ENCODE assay signal across 8 cellular contexts in genomic region chr15:77493324-77493907, GRCh38.
DNase-seq lines count a peak whose midpoint lies in the region; ATAC-seq and TF ChIP-seq lines count a peak whose summit lies in the region.

No MANE protein-coding gene starts in this region.

- ATAC-seq in activated T-cell treated with anti-CD3 and anti-CD28 coated beads, Interleukin-2, amount 50 U/mL, for 4 hours: peak; percentile 69 to 77
- ATAC-seq in stimulated activated effector memory CD8-positive, alpha-beta T cell treated with anti-CD3 and anti-CD28 coated beads, Interleukin-12 subunit alpha, Interleukin-12 subunit beta, amount 100 ng/mL, for 72 hours: peak; percentile 89
- no peak for ATAC-seq in HG02798 (IDR thresholded peaks at IDR 0.05; ENCODE audit: poor library complexity, unreplicated experiment)

- DNase-seq in activated T-cell treated with anti-CD3 and anti-CD28 coated beads, Interleukin-2, amount 50 U/mL, for 4 hours: no peak
- DNase-seq in activated T-cell treated with anti-CD3 and anti-CD28 coated beads for 4 hours: no peak
- peak; percentile 41 for DNase-seq in NAMALWA (ENCODE audit: low spot score)
- DNase-seq in astrocyte of the hippocampus (ENCODE audit: low read depth, low spot score): peak; percentile 44
- DNase-seq in stimulated activated effector memory CD8-positive, alpha-beta T cell treated with anti-CD3 and anti-CD28 coated beads, Interleukin-12 subunit alpha, Interleukin-12 subunit beta, amount 100 ng/mL, for 72 hours (ENCODE audit: low spot score in 2 of 2): no peak
- no peak for DNase-seq in Peyer's patch
- DNase-seq in activated gamma-delta T cell treated with Interleukin-2 at 50 U/mL for 16 hours: no peak

- peak overlapping the region; percentile 0 for H3K27ac Mint-ChIP-seq in stimulated activated effector memory CD8-positive, alpha-beta T cell treated with anti-CD3 and anti-CD28 coated beads, Interleukin-12 subunit alpha, Interleukin-12 subunit beta, amount 100 ng/mL, for 72 hours

- TF ChIP-seq CTCF in Peyer's patch (IDR thresholded peaks at IDR 0.05): no peak

- peaks cover 6% of the 10 kb centered on the region for H3K36me3 Mint-ChIP-seq in activated T-cell treated with anti-CD3 and anti-CD28 coated beads, Interleukin-2, amount 50 U/mL, for 4 hours (ENCODE audit: insufficient read depth)
- peaks cover 8% of the 10 kb centered on the region for H3K36me3 Mint-ChIP-seq in stimulated activated effector memory CD8-positive, alpha-beta T cell treated with anti-CD3 and anti-CD28 coated beads, Interleukin-12 subunit alpha, Interleukin-12 subunit beta, amount 100 ng/mL, for 72 hours

- no peaks in the 10 kb centered on the region for H3K27me3 Mint-ChIP-seq in activated T-cell treated with anti-CD3 and anti-CD28 coated beads, Interleukin-2, amount 50 U/mL, for 4 hours (ENCODE audit: low read depth)

- no peaks in the 10 kb centered on the region for H3K27me3 ChIP-seq in Peyer's patch

- H3K9me3 Mint-ChIP-seq in activated T-cell treated with anti-CD3 and anti-CD28 coated beads, Interleukin-2, amount 50 U/mL, for 4 hours: no peaks in the 10 kb centered on the region
- H3K9me3 Mint-ChIP-seq in stimulated activated effector memory CD8-positive, alpha-beta T cell treated with anti-CD3 and anti-CD28 coated beads, Interleukin-12 subunit alpha, Interleukin-12 subunit beta, amount 100 ng/mL, for 72 hours: no peaks in the 10 kb centered on the region

- H3K36me3 ChIP-seq in Peyer's patch: no peaks in the 10 kb centered on the region

- H3K4me1 ChIP-seq in Peyer's patch: peaks cover 0 to 26% (median 3%) of the 10 kb centered on the region in 4 donors

- H3K4me3 Mint-ChIP-seq in activated T-cell treated with anti-CD3 and anti-CD28 coated beads, Interleukin-2, amount 50 U/mL, for 4 hours: no peak overlapping the region
- no peak overlapping the region for H3K4me3 Mint-ChIP-seq in stimulated activated effector memory CD8-positive, alpha-beta T cell treated with anti-CD3 and anti-CD28 coated beads, Interleukin-12 subunit alpha, Interleukin-12 subunit beta, amount 100 ng/mL, for 72 hours

- peaks cover 21% of the 10 kb centered on the region for H3K4me1 Mint-ChIP-seq in activated T-cell treated with anti-CD3 and anti-CD28 coated beads, Interleukin-2, amount 50 U/mL, for 4 hours (ENCODE audit: low read depth)
- H3K4me1 Mint-ChIP-seq in stimulated activated effector memory CD8-positive, alpha-beta T cell treated with anti-CD3 and anti-CD28 coated beads, Interleukin-12 subunit alpha, Interleukin-12 subunit beta, amount 100 ng/mL, for 72 hours: peaks cover 21% of the 10 kb centered on the region

- H3K27ac ChIP-seq in Peyer's patch: no peak overlapping the region

- H3K4me3 ChIP-seq in Peyer's patch: no peak overlapping the region

- no peak for TF ChIP-seq POLR2A in Peyer's patch (IDR thresholded peaks at IDR 0.05)

- no peaks in the 10 kb centered on the region for H3K9me3 ChIP-seq in Peyer's patch

Comparison
In these comparisons a context has a peak if more than half of its experiments do, and no peak if none do; other contexts are left out.
1. DNase-seq: peak in NAMALWA (single experiment) and astrocyte of the hippocampus (single experiment); none in activated T-cell treated with anti-CD3 and anti-CD28 coated beads, Interleukin-2, amount 50 U/mL, for 4 hours (single experiment), activated T-cell treated with anti-CD3 and anti-CD28 coated beads for 4 hours (single experiment), stimulated activated effector memory CD8-positive, alpha-beta T cell treated with anti-CD3 and anti-CD28 coated beads, Interleukin-12 subunit alpha, Interleukin-12 subunit beta, amount 100 ng/mL, for 72 hours (0 of 2), Peyer's patch (0 of 3) and activated gamma-delta T cell treated with Interleukin-2 at 50 U/mL for 16 hours (single experiment).